In genomic region chr13:20434210-20434609, GRCh38 we compare ENCODE assay signal across 5 cellular contexts.
DNase-seq lines count a peak whose midpoint lies in the region; ATAC-seq, FAIRE-seq and TF ChIP-seq lines count a peak whose summit lies in the region.
"Not testable (repeated sequence)": the region's sequence is repeated elsewhere in the genome, so short reads cannot be mapped to it uniquely, and the experiment has no call there.

No MANE protein-coding gene starts in this region.

- H3K27ac ChIP-seq in A549; astrocyte (ENCODE audit: low read depth, low read length); HepG2 (ENCODE audit: extremely low read length, insufficient read depth, low read length); testis: not testable (repeated sequence)
- H3K27ac ChIP-seq in RWPE1 = 0 out of 2 replicates have a peak overlapping the region, but pooled peaks have one; percentile 28

- not testable (repeated sequence) for TF ChIP-seq POLR2A in A549 (IDR thresholded peaks at IDR 0.05; ENCODE audit: low read length); HepG2 (IDR thresholded peaks at IDR 0.05; ENCODE audit: insufficient read depth in 1 of 2, low read depth in 2 of 2, low read length in 2 of 2); testis (IDR thresholded peaks at IDR 0.05)

- not testable (repeated sequence) for TF ChIP-seq CTCF in A549 (IDR thresholded peaks at IDR 0.05); RWPE1 (conservative IDR thresholded peaks at IDR 0.05; ENCODE audit: low read depth); astrocyte (IDR thresholded peaks at IDR 0.05; ENCODE audit: insufficient read depth, low read depth, low read length); HepG2 (CRISPR knock-in tag; IDR thresholded peaks at IDR 0.05); testis (IDR thresholded peaks at IDR 0.05)

- H3K27me3 ChIP-seq in astrocyte (ENCODE audit: insufficient read depth, low read length); HepG2 (ENCODE audit: control insufficient read depth in 1 of 2, insufficient read depth in 2 of 2, low read length in 2 of 2); testis: not testable (repeated sequence)

- in situ Hi-C loops in HepG2 (cut with HindIII; ENCODE audit: extremely low pct_ligation_motif_present, low pct_unique_long_range_greater_than_20kb) = not testable (repeated sequence)

- not testable (repeated sequence) for FAIRE-seq in A549 (lab: Jason Lieb, UNC); astrocyte (lab: Jason Lieb, UNC); HepG2 (lab: Jason Lieb, UNC)

- not testable (repeated sequence) for H3K4me1 ChIP-seq in A549; astrocyte (ENCODE audit: insufficient read depth, low read length); HepG2 (ENCODE audit: insufficient read depth, low read length); testis

- not testable (repeated sequence) for H3K4me3 ChIP-seq in A549; astrocyte (ENCODE audit: insufficient read depth, low read depth, low read length); HepG2 (replicated peaks in 1 of 3; ENCODE audit: insufficient read depth in 1 of 3, low read depth in 2 of 3, low read length in 3 of 3)
- peak overlapping the region in 1 of 2 donors; percentile 40 for H3K4me3 ChIP-seq in testis

- DNase-seq in A549 (ENCODE audit: low read depth in 1 of 2, low spot score in 1 of 2); RWPE1 (ENCODE audit: low spot score); astrocyte (ENCODE audit: low read depth); HepG2 (ENCODE audit: low spot score): not testable (repeated sequence)
- DNase-seq in testis = peak; percentile 59

- not testable (repeated sequence) for H4K20me1 ChIP-seq in astrocyte (ENCODE audit: insufficient read depth, low read length); HepG2 (ENCODE audit: insufficient read depth, low read length)

- not testable (repeated sequence) for BruUV-seq in HepG2 (replicated peaks; lab: Mats Ljungman, UMichigan)

- H3K36me3 Mint-ChIP-seq in astrocyte (ENCODE audit: low read depth, unreplicated experiment) = not testable (repeated sequence)

- not testable (repeated sequence) for H3K36me3 ChIP-seq in astrocyte (ENCODE audit: insufficient read depth, low read length); testis (ENCODE audit: low read depth, missing control alignments)
- peaks cover 7 to 23% of the 10 kb centered on the region in 2 experiments; a peak in 2 of 5 replicates for H3K36me3 ChIP-seq in HepG2 (replicated peaks in 1 of 2; ENCODE audit: control insufficient read depth in 1 of 2, insufficient read depth in 2 of 2, low read length in 2 of 2)

- H3K9ac ChIP-seq in astrocyte (ENCODE audit: low read length); HepG2 (ENCODE audit: insufficient read depth, low read depth, low read length): not testable (repeated sequence)

- peaks cover 37% of the 10 kb centered on the region for H3K27me3 Mint-ChIP-seq in astrocyte (ENCODE audit: low read depth, unreplicated experiment)

- not testable (repeated sequence) for H2AFZ ChIP-seq in astrocyte (ENCODE audit: low read depth, low read length); HepG2 (ENCODE audit: low read length)

- H3K9me3 Mint-ChIP-seq in astrocyte (ENCODE audit: unreplicated experiment) = not testable (repeated sequence)

- H3K4me2 ChIP-seq in A549; astrocyte (ENCODE audit: low read length); HepG2 (ENCODE audit: low read depth, low read length): not testable (repeated sequence)

- not testable (repeated sequence) for ATAC-seq in A549, HepG2

- intact Hi-C loops in HepG2 (cut with micrococcal nuclease; ENCODE audit: unreplicated experiment); testis (cut with DNase I; ENCODE audit: low total_unique reads): not testable (repeated sequence)

- TF ChIP-seq EP300 in A549 (IDR thresholded peaks at IDR 0.05); HepG2 (IDR thresholded peaks at IDR 0.05; ENCODE audit: low read depth in 2 of 2, low read length in 2 of 2); HepG2 (CRISPR knock-in tag; IDR thresholded peaks at IDR 0.05; ENCODE audit: borderline replicate concordance): not testable (repeated sequence)

- WGBS in A549 (ENCODE audit: missing lambda C conversion rate) = 72% methylated on average over 9 of the region's 9 CpGs
- 97% methylated on average over 9 of the region's 9 CpGs for WGBS in HepG2 (ENCODE audit: low lambda C conversion rate)
- WGBS in testis, 2 donors = 69 to 83% methylated on average over 9 of the region's 9 CpGs

- not testable (repeated sequence) for H3K27ac Mint-ChIP-seq in astrocyte (ENCODE audit: unreplicated experiment)

- H3K79me2 ChIP-seq in astrocyte (ENCODE audit: insufficient read depth, low read length); HepG2 (ENCODE audit: insufficient read depth, low read length): not testable (repeated sequence)

- H3K9me3 ChIP-seq in A549; astrocyte (ENCODE audit: insufficient read depth, low read depth, low read length); HepG2 (ENCODE audit: low read length); testis: not testable (repeated sequence)

- peak overlapping the region; percentile 16 for H3K4me3 Mint-ChIP-seq in astrocyte (ENCODE audit: unreplicated experiment)

- POLR2A ChIA-PET in A549 (lab: Yijun Ruan, JAX); RWPE1 (lab: Yijun Ruan, JAX; ENCODE audit: low non-redundant PET); HepG2 (lab: Yijun Ruan, JAX): not testable (repeated sequence)

- CTCF ChIA-PET in A549 (lab: Yijun Ruan, JAX); HepG2 (lab: Yijun Ruan, JAX; ENCODE audit: low intra/inter-chr PET ratio, low total read pairs): not testable (repeated sequence)
- CTCF ChIA-PET in RWPE1 (lab: Yijun Ruan, JAX) = interaction anchor here (0.7 kb wide), 1 partner anchor 10 kb away, joined by 4 read pairs; no protein-coding TSS in a partner anchor

- H3K4me1 Mint-ChIP-seq in astrocyte (ENCODE audit: low read depth, unreplicated experiment) = peaks cover 11% of the 10 kb centered on the region

- not testable (repeated sequence) for TF ChIP-seq RAD21 in A549 (conservative IDR thresholded peaks at IDR 0.05 in 1 of 2, IDR thresholded peaks at IDR 0.05 in 1 of 2); HepG2 (CRISPR knock-in tag; IDR thresholded peaks at IDR 0.05)

TF ChIP-seq in A549, 52 proteins besides CTCF, POLR2A, EP300 and RAD21:
- TF ChIP-seq MAFK (IDR thresholded peaks at IDR 0.05; ENCODE audit: partially characterized antibody) = peak; percentile 23
TF ChIP-seq in A549: peak in this region for 1; not testable (repeated sequence) for 51.

TF ChIP-seq in HepG2, 621 proteins besides CTCF, POLR2A, EP300 and RAD21:
- TF ChIP-seq MAFK (conservative IDR thresholded peaks at IDR 0.05 in 1 of 2, IDR thresholded peaks at IDR 0.05 in 1 of 2; ENCODE audit: low read length in 2 of 2) = peak in 1 of 2 experiments; percentile 55; a peak in 3 of 4 replicates
- peak; percentile 36 for TF ChIP-seq MAFF (IDR thresholded peaks at IDR 0.05; ENCODE audit: low read depth, low read length)
